ENCODE assay signal across 23 cellular contexts in genomic region chr7:38889872-38890432, GRCh38. TPM values are rescaled to one million over a fixed set of nuclear protein-coding genes. Genes with fewer than 3 reads are reported as not detected.
A peak's percentile ranks its signal among the peaks of the same experiment; 100 is the strongest.
DNase-seq lines count a peak whose midpoint lies in the region; ATAC-seq and TF ChIP-seq lines count a peak whose summit lies in the region.
"Had no signal": no experiment of that assay in that cellular context is flagged by ENCODE, and none has a peak within 500 bp of the region (broad histone marks: within the 10 kb centered on the region; RNA-seq: fewer than 3 reads in every experiment).

No MANE protein-coding gene starts in this region.

- in situ Hi-C loops in gastrocnemius medialis (cut with MboI; ENCODE audit: low sequenced_read_pairs in 4 of 4): no loop called here

- H3K9me3 ChIP-seq in uterus (no peaks in the 10 kb centered on the region), gastrocnemius medialis (no peaks in the 10 kb centered on the region)
- H3K9me3 ChIP-seq: Caco-2 had no signal

- H3K4me1 Mint-ChIP-seq in natural killer cell (peaks cover 43% of the 10 kb centered on the region in 2 donors), type B pancreatic cell (ENCODE audit: unreplicated experiment) (no peaks in the 10 kb centered on the region)
- H3K4me1 Mint-ChIP-seq in natural killer cell treated with Interleukin-12 subunit alpha and Interleukin-12 subunit beta and Interleukin-15 and Interleukin-18, amount 100 ng/mL, for 72 hours (ENCODE audit: low read depth in 2 of 2): peaks cover 39 to 48% of the 10 kb centered on the region in 2 donors

- H3K36me3 ChIP-seq in uterus (no peaks in the 10 kb centered on the region), gastrocnemius medialis (no peaks in the 10 kb centered on the region)

- H3K36me3 Mint-ChIP-seq in natural killer cell (no peaks in the 10 kb centered on the region), type B pancreatic cell (peaks cover 44% of the 10 kb centered on the region)
- H3K36me3 Mint-ChIP-seq in natural killer cell treated with Interleukin-12 subunit alpha and Interleukin-12 subunit beta and Interleukin-15 and Interleukin-18, amount 100 ng/mL, for 72 hours: peaks cover 8% of the 10 kb centered on the region

- H3K27ac ChIP-seq in VCaP (no peak overlapping the region), uterus (no peak overlapping the region), gastrocnemius medialis (no peak overlapping the region)
- H3K27ac ChIP-seq: coronary artery, epithelial cell of prostate, GM23248, HL-60, SK-N-MC had no signal

- no peak overlapping the region for H3K27ac Mint-ChIP-seq in natural killer cell
- no peak overlapping the region for H3K27ac Mint-ChIP-seq in natural killer cell treated with Interleukin-12 subunit alpha and Interleukin-12 subunit beta and Interleukin-15 and Interleukin-18, amount 100 ng/mL, for 72 hours
- no peak overlapping the region for H3K27ac Mint-ChIP-seq in type B pancreatic cell
- H3K27ac Mint-ChIP-seq: activated naive CD4-positive, alpha-beta T cell treated with anti-CD3 and anti-CD28 coated beads, Interleukin-2, amount 10 ng/mL, durations not matched to agents 7 days and 5 days; immature natural killer cell had no signal

- H3K4me3 ChIP-seq in uterus: no peak overlapping the region
- no peak overlapping the region for H3K4me3 ChIP-seq in gastrocnemius medialis
- H3K4me3 ChIP-seq: coronary artery, GM23248, K562, SK-N-MC had no signal

- H3K27me3 Mint-ChIP-seq in natural killer cell (ENCODE audit: low read depth in 2 of 2) (no peaks in the 10 kb centered on the region), type B pancreatic cell (no peaks in the 10 kb centered on the region)
- H3K27me3 Mint-ChIP-seq in natural killer cell treated with Interleukin-12 subunit alpha and Interleukin-12 subunit beta and Interleukin-15 and Interleukin-18, amount 100 ng/mL, for 72 hours: no peaks in the 10 kb centered on the region
- H3K27me3 Mint-ChIP-seq: activated naive CD4-positive, alpha-beta T cell treated with anti-CD3 and anti-CD28 coated beads, Interleukin-2, amount 10 ng/mL, durations not matched to agents 7 days and 5 days had no signal

- H3K4me1 ChIP-seq in uterus (no peaks in the 10 kb centered on the region), gastrocnemius medialis (no peaks in the 10 kb centered on the region)
- H3K4me1 ChIP-seq: Caco-2 had no signal

- H3K27me3 ChIP-seq in uterus (no peaks in the 10 kb centered on the region), gastrocnemius medialis (no peaks in the 10 kb centered on the region)

- no peak for TF ChIP-seq POLR2A in uterus (IDR thresholded peaks at IDR 0.05)
- no peak for TF ChIP-seq POLR2A in gastrocnemius medialis (IDR thresholded peaks at IDR 0.05)

- no peak for ATAC-seq in natural killer cell
- no peak for ATAC-seq in natural killer cell treated with Interleukin-12 subunit alpha and Interleukin-12 subunit beta and Interleukin-15 and Interleukin-18, amount 100 ng/mL, for 72 hours
- peak; percentile 13 for ATAC-seq in left lobe of liver
- ATAC-seq in gastrocnemius medialis: no peak
- ATAC-seq: K562, sciatic nerve had no signal

- TF ChIP-seq CTCF in natural killer cell (IDR thresholded peaks at IDR 0.05): peak; percentile 34
- peak; percentile 46 for TF ChIP-seq CTCF in VCaP (conservative IDR thresholded peaks at IDR 0.05)
- TF ChIP-seq CTCF in type B pancreatic cell (conservative IDR thresholded peaks at IDR 0.05): peak; percentile 73
- no peak for TF ChIP-seq CTCF in uterus (IDR thresholded peaks at IDR 0.05)
- TF ChIP-seq CTCF in gastrocnemius medialis (IDR thresholded peaks at IDR 0.05 in 4 of 5, conservative IDR thresholded peaks at IDR 0.05 in 1 of 5): peak in 1 of 5 experiments; percentile 20

- DNase-seq in natural killer cell (no peak), left lobe of liver (ENCODE audit: low spot score) (no peak), type B pancreatic cell (ENCODE audit: extremely low spot score, unreplicated experiment) (no peak), uterus (no peak), gastrocnemius medialis (no peak)
- no peak for DNase-seq in natural killer cell treated with Interleukin-12 subunit alpha and Interleukin-12 subunit beta and Interleukin-15 and Interleukin-18, amount 100 ng/mL, for 72 hours (ENCODE audit: low spot score)
- no peak for DNase-seq in activated T-cell treated with anti-CD3 and anti-CD28 coated beads, Interleukin-2, amount 50 U/mL, for 48 hours
- DNase-seq: activated CD4-positive, alpha-beta T cell treated with anti-CD3 and anti-CD28 coated beads for 4 hours; activated CD8-positive, alpha-beta memory T cell treated with anti-CD3 and anti-CD28 coated beads, Interleukin-2, amount 50 U/mL, for 4 hours; activated naive CD4-positive, alpha-beta T cell treated with anti-CD3 and anti-CD28 coated beads, Interleukin-2, amount 10 ng/mL, durations not matched to agents 7 days and 5 days; Caco-2; GDM1; GM23248; immature natural killer cell; NCI-H1092 treated with DMSO at 0.1 percent for 48 hours; NCI-H526 had no signal

- intact Hi-C loops in natural killer cell (cut with micrococcal nuclease) (no loop called here), uterus (cut with DNase I; ENCODE audit: low total_unique reads) (no loop called here), gastrocnemius medialis (cut with DNase I; ENCODE audit: low total_unique reads) (no loop called here)

- H3K4me3 Mint-ChIP-seq in natural killer cell (no peak overlapping the region), type B pancreatic cell (no peak overlapping the region)
- H3K4me3 Mint-ChIP-seq in natural killer cell treated with Interleukin-12 subunit alpha and Interleukin-12 subunit beta and Interleukin-15 and Interleukin-18, amount 100 ng/mL, for 72 hours: no peak overlapping the region
- H3K4me3 Mint-ChIP-seq: activated naive CD4-positive, alpha-beta T cell treated with anti-CD3 and anti-CD28 coated beads, Interleukin-2, amount 10 ng/mL, durations not matched to agents 7 days and 5 days had no signal

- H3K9me3 Mint-ChIP-seq in natural killer cell (no peaks in the 10 kb centered on the region), type B pancreatic cell (peaks cover 17% of the 10 kb centered on the region)
- H3K9me3 Mint-ChIP-seq in natural killer cell treated with Interleukin-12 subunit alpha and Interleukin-12 subunit beta and Interleukin-15 and Interleukin-18, amount 100 ng/mL, for 72 hours: no peaks in the 10 kb centered on the region

RNA-seq across cellular contexts. Expression of gene VPS41, which starts 19.0 kb away (rescaled TPM):
- total RNA-seq in natural killer cell (10 to 100 TPM; 67.3 to 81.8 (median 78.9) TPM), left lobe of liver (33.9 TPM), type B pancreatic cell (ENCODE audit: low replicate concordance) (91.0 and 95.5 TPM in 2 replicates), uterus (100 to 1,000 TPM in 1 of 4 donors, 10 to 100 TPM in 3; 41.2 to 122 (median 74.0) TPM), gastrocnemius medialis (10 to 100 TPM in 3 of 4 donors, 1 to 10 TPM in 1; 6.3 to 15.3 (median 11.6) TPM)
- 10 to 100 TPM; 74.3 to 79.7 TPM for total RNA-seq in natural killer cell treated with Interleukin-12 subunit alpha and Interleukin-12 subunit beta and Interleukin-15 and Interleukin-18, amount 100 ng/mL, for 72 hours

Comparison
In these comparisons a context has a peak if more than half of its experiments do, and no peak if none do; other contexts are left out.
1. CTCF ChIP-seq: peak in natural killer cell (single experiment), VCaP (single experiment) and type B pancreatic cell (single experiment); none in uterus (0 of 4).